ENCODE assay signal across 13 cellular contexts in genomic region chr12:15543347-15543746, GRCh38.
"Had no signal": no experiment of that assay in that cellular context is flagged by ENCODE, and none has a peak within 500 bp of the region (broad histone marks: within the 10 kb centered on the region; RNA-seq: fewer than 3 reads in every experiment).

No MANE protein-coding gene starts in this region.

- H3K27ac Mint-ChIP-seq: endodermal cell, mesothelial cell of epicardium had no signal

- H3K36me3 Mint-ChIP-seq: mesothelial cell of epicardium had no signal

- H3K4me3 Mint-ChIP-seq: endodermal cell, mesothelial cell of epicardium had no signal

- H3K27me3 ChIP-seq: body of pancreas, tibial nerve had no signal

- H3K27ac ChIP-seq: body of pancreas, tibial nerve, VCaP had no signal

- ATAC-seq: body of pancreas had no signal

- H3K4me3 ChIP-seq: body of pancreas, tibial nerve had no signal

- H3K9me3 ChIP-seq: body of pancreas, tibial nerve had no signal

- H3K4me1 ChIP-seq: body of pancreas, tibial nerve had no signal

- H3K9me3 Mint-ChIP-seq: endodermal cell had no signal

- DNase-seq: activated CD4-positive, alpha-beta T cell treated with anti-CD3 and anti-CD28 coated beads for 48 hours; activated CD8-positive, alpha-beta memory T cell treated with anti-CD3 and anti-CD28 coated beads for 24 hours; body of pancreas; dermis blood vessel endothelial cell; endodermal cell; hypothalamus; retina; stimulated activated CD4-positive, alpha-beta T cell treated with anti-CD3 and anti-CD28 coated beads, Interleukin-15, amount 100 ng/mL, for 24 hours; stimulated activated CD4-positive, alpha-beta T cell treated with anti-CD3 and anti-CD28 coated beads, Interleukin-4, amount 100 ng/mL, for 24 hours; T1000 had no signal
